Comparison of ENCODE assay signal across 19 cellular contexts in genomic region chrX:111411591-111412371, GRCh38. TPM values are rescaled to one million over a fixed set of nuclear protein-coding genes. Genes with fewer than 3 reads are reported as not detected.
A peak's percentile ranks its signal among the peaks of the same experiment; 100 is the strongest.
DNase-seq lines count a peak whose midpoint lies in the region; ATAC-seq and TF ChIP-seq lines count a peak whose summit lies in the region.
"Had no signal": no experiment of that assay in that cellular context is flagged by ENCODE, and none has a peak within 500 bp of the region (broad histone marks: within the 10 kb centered on the region; RNA-seq: fewer than 3 reads in every experiment).

DCX (minus strand) TSS chrX:111412192; CDS start chrX:111410398, 1,794 bp downstream.

- DNase-seq in NCI-H2171 treated with DMSO at 0.1 percent for 48 hours (lab: John Stamatoyannopoulos, UW) = peak; percentile 77
- peak; percentile 70 for DNase-seq in neural progenitor cell (ENCODE audit: low spot score)
- no peak for DNase-seq in GM20000 (ENCODE audit: low spot score)
- no peak for DNase-seq in ecto neural progenitor cell (ENCODE audit: low spot score)
- DNase-seq in foreskin fibroblast = no peak
- DNase-seq: activated CD4-positive, alpha-beta T cell treated with anti-CD3 and anti-CD28 coated beads, Interleukin-2, amount 50 U/mL, for 48 hours; activated gamma-delta T cell treated with Interleukin-2 at 50 U/mL for 16 hours; brain microvascular endothelial cell; HCEC 1CT; left ventricle myocardium inferior; NCI-H226; small intestine; T1000 had no signal

- H3K27ac ChIP-seq in HUES64 (ENCODE audit: low read depth, low read length) (peak within 1 kb of the TSS; percentile 66; the same call in 1 of the 2 replicates), neural progenitor cell (peak within 1 kb of the TSS; percentile 11)
- H3K27ac ChIP-seq: BLaER1 treated with 17β-estradiol and CSF1 and Interleukin-3, amounts not matched to agents 10 nM and 100 nM; brain microvascular endothelial cell; KMS-11; left ventricle myocardium inferior had no signal

- H3K36me3 ChIP-seq in HUES64 (ENCODE audit: insufficient read depth, low read length) (no peaks in the 10 kb centered on the region), endocrine pancreas (ENCODE audit: control insufficient read depth, insufficient read depth, low read length) (no peaks in the 10 kb centered on the region), neural progenitor cell (no peaks in the 10 kb centered on the region)
- H3K36me3 ChIP-seq: BLaER1 treated with 17β-estradiol and CSF1 and Interleukin-3, amounts not matched to agents 10 nM and 100 nM; brain microvascular endothelial cell; left ventricle myocardium inferior had no signal

- H3K79me2 ChIP-seq in neural progenitor cell (ENCODE audit: low read depth) = no peaks in the 10 kb centered on the region

- peak within 1 kb of the TSS; percentile 5 for H2AFZ ChIP-seq in neural progenitor cell (replicated peaks)

- H4K20me1 ChIP-seq in neural progenitor cell (ENCODE audit: low read depth) = no peaks in the 10 kb centered on the region

- H3K4me2 ChIP-seq in neural progenitor cell = peak within 1 kb of the TSS; percentile 85
- H3K4me2 ChIP-seq: BLaER1 treated with 17β-estradiol and CSF1 and Interleukin-3, amounts not matched to agents 10 nM and 100 nM; KMS-11 had no signal

- H3K9me3 Mint-ChIP-seq in neural progenitor cell = no peaks in the 10 kb centered on the region

- H3K27me3 ChIP-seq in HUES64 (ENCODE audit: insufficient read depth, low read length) (no peaks in the 10 kb centered on the region), endocrine pancreas (ENCODE audit: control insufficient read depth, insufficient read depth, low read length) (no peaks in the 10 kb centered on the region), neural progenitor cell (no peaks in the 10 kb centered on the region)
- H3K27me3 ChIP-seq: brain microvascular endothelial cell had no signal

- no peaks in the 10 kb centered on the region for H3K9me3 ChIP-seq in HUES64 (ENCODE audit: insufficient read depth, low read depth, low read length)
- H3K9me3 ChIP-seq in endocrine pancreas (ENCODE audit: control insufficient read depth, low read length) = no peaks in the 10 kb centered on the region
- H3K9me3 ChIP-seq in neural progenitor cell (ENCODE audit: low read depth) = no peaks in the 10 kb centered on the region
- H3K9me3 ChIP-seq: BLaER1 treated with 17β-estradiol and CSF1 and Interleukin-3, amounts not matched to agents 10 nM and 100 nM; left ventricle myocardium inferior had no signal

- WGBS in HUES64 = 19% methylated on average over 3 of the region's 5 CpGs

- H3K4me3 ChIP-seq in HUES64 (ENCODE audit: low read length) = peak within 1 kb of the TSS; percentile 41
- H3K4me3 ChIP-seq in endocrine pancreas (ENCODE audit: control insufficient read depth, insufficient read depth, low read length) = peak within 1 kb of the TSS; percentile 71
- H3K4me3 ChIP-seq in neural progenitor cell = peak within 1 kb of the TSS; percentile 43
- H3K4me3 ChIP-seq in foreskin fibroblast (ENCODE audit: low read depth in 1 of 2, low read length in 2 of 2) = no peak within 1 kb of the TSS
- H3K4me3 ChIP-seq: BLaER1 treated with 17β-estradiol and CSF1 and Interleukin-3, amounts not matched to agents 10 nM and 100 nM; left ventricle myocardium inferior had no signal

- H3F3A ChIP-seq in neural progenitor cell (ENCODE audit: low read depth) = peaks cover 28% of the 10 kb centered on the region

- H3K4me1 ChIP-seq in HUES64 (ENCODE audit: insufficient read depth, low read length) = peaks cover 25% of the 10 kb centered on the region
- H3K4me1 ChIP-seq in endocrine pancreas (ENCODE audit: control insufficient read depth, insufficient read depth, low read length) = no peaks in the 10 kb centered on the region
- H3K4me1 ChIP-seq in neural progenitor cell = peaks cover 34% of the 10 kb centered on the region
- H3K4me1 ChIP-seq: BLaER1 treated with 17β-estradiol and CSF1 and Interleukin-3, amounts not matched to agents 10 nM and 100 nM; left ventricle myocardium inferior had no signal

- peaks cover 4% of the 10 kb centered on the region for H3K36me3 Mint-ChIP-seq in neural progenitor cell
- H3K36me3 Mint-ChIP-seq: natural killer cell treated with Interleukin-12 subunit alpha and Interleukin-12 subunit beta and Interleukin-15 and Interleukin-18, amount 100 ng/mL, for 72 hours had no signal

- peaks cover 35% of the 10 kb centered on the region for H3K4me1 Mint-ChIP-seq in neural progenitor cell

- 0 out of 2 replicates have a peak within 1 kb of the TSS, but pooled peaks have one; percentile 1 for H3K9ac ChIP-seq in HUES64 (ENCODE audit: low read depth, low read length)
- no peak within 1 kb of the TSS for H3K9ac ChIP-seq in endocrine pancreas (ENCODE audit: control insufficient read depth, insufficient read depth, low read length)
- H3K9ac ChIP-seq in neural progenitor cell = no peak within 1 kb of the TSS
- H3K9ac ChIP-seq: BLaER1 treated with 17β-estradiol and CSF1 and Interleukin-3, amounts not matched to agents 10 nM and 100 nM; KMS-11 had no signal

- H3K27me3 Mint-ChIP-seq in neural progenitor cell (ENCODE audit: insufficient read depth, low read depth) = peaks cover 3% of the 10 kb centered on the region

- H3K27ac Mint-ChIP-seq in neural progenitor cell = peak within 1 kb of the TSS; percentile 99
- H3K27ac Mint-ChIP-seq: natural killer cell treated with Interleukin-12 subunit alpha and Interleukin-12 subunit beta and Interleukin-15 and Interleukin-18, amount 100 ng/mL, for 72 hours had no signal

- no peak for TF ChIP-seq CTCF in neural progenitor cell (IDR thresholded peaks at IDR 0.05)
- no peak for TF ChIP-seq CTCF in GM20000 (IDR thresholded peaks at IDR 0.05; ENCODE audit: extremely low read depth, missing control alignments)
- no peak for TF ChIP-seq CTCF in foreskin fibroblast (IDR thresholded peaks at IDR 0.05; ENCODE audit: low read depth, low read length)

- no peak for ATAC-seq in GM19351 (IDR thresholded peaks at IDR 0.05; ENCODE audit: unreplicated experiment)
- ATAC-seq: natural killer cell treated with Interleukin-12 subunit alpha and Interleukin-12 subunit beta and Interleukin-15 and Interleukin-18, amount 100 ng/mL, for 72 hours had no signal

- H3K4me3 Mint-ChIP-seq in neural progenitor cell = peak within 1 kb of the TSS; percentile 93
- H3K4me3 Mint-ChIP-seq: natural killer cell treated with Interleukin-12 subunit alpha and Interleukin-12 subunit beta and Interleukin-15 and Interleukin-18, amount 100 ng/mL, for 72 hours had no signal

RNA-seq across cellular contexts. Expression of gene DCX, which starts in this region (rescaled TPM):
- 1.7 TPM for polyA plus RNA-seq in HUES64 (2013, experiment 1 of 2)
- polyA plus RNA-seq in HUES64 (2013, experiment 2 of 2) = 3.7 TPM
- 4.7 and 4.8 TPM in 2 replicates for total RNA-seq in neural progenitor cell (ENCODE audit: low replicate concordance)
- total RNA-seq: natural killer cell treated with Interleukin-12 subunit alpha and Interleukin-12 subunit beta and Interleukin-15 and Interleukin-18, amount 100 ng/mL, for 72 hours had no signal

Comparison
In these comparisons a context has a peak if more than half of its experiments do, and no peak if none do; other contexts are left out.
1. H3K4me3 ChIP-seq: peak in HUES64 (single experiment), endocrine pancreas (single experiment) and neural progenitor cell (single experiment); none in foreskin fibroblast (0 of 2).
2. DNase-seq: peak in NCI-H2171 treated with DMSO at 0.1 percent for 48 hours (single experiment) and neural progenitor cell (single experiment); none in GM20000 (single experiment), ecto neural progenitor cell (single experiment) and foreskin fibroblast (0 of 2).